In the genomic region with DNA sequence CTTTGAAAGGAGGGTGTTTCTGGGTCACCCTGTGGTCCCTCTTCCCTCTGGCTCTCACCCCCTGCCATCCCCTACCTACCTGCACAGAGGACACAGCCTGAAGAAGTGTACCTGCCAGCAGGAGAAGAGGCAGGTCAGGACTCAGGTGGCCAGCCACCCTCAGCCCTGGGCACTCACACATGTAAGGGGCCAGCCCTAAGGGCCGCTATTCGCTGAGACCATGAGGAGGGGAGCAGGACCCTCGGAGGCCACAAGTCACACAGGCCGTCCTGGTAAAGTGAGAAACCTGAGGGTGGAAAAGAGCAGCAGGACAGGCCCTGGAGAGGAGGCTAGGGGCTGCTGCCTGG, we compare ENCODE assay signal across 8 cellular contexts.
A peak's percentile ranks its signal among the peaks of the same experiment; 100 is the strongest.
DNase-seq lines count a peak whose midpoint lies in the region; ATAC-seq and TF ChIP-seq lines count a peak whose summit lies in the region.

No MANE protein-coding gene starts in this region.

- H3K9me3 Mint-ChIP-seq in stimulated activated naive CD8-positive, alpha-beta T cell treated with anti-CD3 and anti-CD28 coated beads, Interleukin-15, amount 100 ng/mL, for 72 hours: no peaks in the 10 kb centered on the region

- no CpG with 5 or more reads among the region's 4 CpGs for WGBS in iPS DF 6.9 (ENCODE audit: insufficient coverage, insufficient read length)

- peaks cover 12% of the 10 kb centered on the region; the same call in 1 of the 2 replicates for H3K36me3 ChIP-seq in iPS DF 6.9 (ENCODE audit: control insufficient read depth, insufficient read depth, low read length)

- H3K9me3 ChIP-seq in iPS DF 6.9 (ENCODE audit: control insufficient read depth, insufficient read depth, low read length): no peaks in the 10 kb centered on the region

- H3K4me1 Mint-ChIP-seq in stimulated activated naive CD8-positive, alpha-beta T cell treated with anti-CD3 and anti-CD28 coated beads, Interleukin-15, amount 100 ng/mL, for 72 hours: peaks cover 34% of the 10 kb centered on the region

- H3K27ac ChIP-seq in VCaP: peak overlapping the region; percentile 98
- no peak overlapping the region for H3K27ac ChIP-seq in iPS DF 6.9 (ENCODE audit: low read length)

- H3K27ac Mint-ChIP-seq in stimulated activated naive CD8-positive, alpha-beta T cell treated with anti-CD3 and anti-CD28 coated beads, Interleukin-15, amount 100 ng/mL, for 72 hours: peak overlapping the region; percentile 91 to 95

- peak; percentile 1 for ATAC-seq in GM21723 (IDR thresholded peaks at IDR 0.05; ENCODE audit: unreplicated experiment)
- no peak for ATAC-seq in stimulated activated naive CD8-positive, alpha-beta T cell treated with anti-CD3 and anti-CD28 coated beads, Interleukin-15, amount 100 ng/mL, for 72 hours
- ATAC-seq in HG03521 (IDR thresholded peaks at IDR 0.05; ENCODE audit: unreplicated experiment): no peak
- ATAC-seq in GM21423 (IDR thresholded peaks at IDR 0.05; ENCODE audit: unreplicated experiment): no peak

- H3K27me3 ChIP-seq in iPS DF 6.9 (ENCODE audit: control insufficient read depth, insufficient read depth, low read length): 0 out of 2 replicates have a peak, but pooled peaks cover 1% of the 10 kb centered on the region

- peak overlapping the region; percentile 58; the same call in 1 of the 2 replicates for H3K4me3 ChIP-seq in iPS DF 6.9 (ENCODE audit: low read length)

- no peak for DNase-seq in iPS DF 6.9 (ENCODE audit: low read depth, low spot score)
- DNase-seq in stimulated activated naive CD8-positive, alpha-beta T cell treated with anti-CD3 and anti-CD28 coated beads, Interleukin-15, amount 100 ng/mL, for 72 hours: peak in 1 of 2 donors; percentile 20
- no peak for DNase-seq in islet precursor cell
- DNase-seq in epidermal melanocyte (ENCODE audit: insufficient read length, low spot score): no peak

- H3K27me3 Mint-ChIP-seq in stimulated activated naive CD8-positive, alpha-beta T cell treated with anti-CD3 and anti-CD28 coated beads, Interleukin-15, amount 100 ng/mL, for 72 hours: no peaks in the 10 kb centered on the region

- no peak for TF ChIP-seq CTCF in VCaP (conservative IDR thresholded peaks at IDR 0.05)

- H3K4me1 ChIP-seq in iPS DF 6.9 (ENCODE audit: control insufficient read depth, insufficient read depth, low read length): 0 out of 2 replicates have a peak, but pooled peaks cover 4% of the 10 kb centered on the region

- peak overlapping the region; percentile 88 to 91 for H3K4me3 Mint-ChIP-seq in stimulated activated naive CD8-positive, alpha-beta T cell treated with anti-CD3 and anti-CD28 coated beads, Interleukin-15, amount 100 ng/mL, for 72 hours
